Comparison of ENCODE assay signal across 8 cellular contexts in genomic region chr14:101669629-101670028, GRCh38.
"Had no signal": no experiment of that assay in that cellular context is flagged by ENCODE, and none has a peak within 500 bp of the region (broad histone marks: within the 10 kb centered on the region; RNA-seq: fewer than 3 reads in every experiment).

No MANE protein-coding gene starts in this region.

- ATAC-seq: GM12878 had no signal

- DNase-seq: GDM1, GF-D8 had no signal

- H3K4me3 ChIP-seq: GM12878 had no signal

- FAIRE-seq: G401.6, GM12891, GM12892, GM18507, GM19239 had no signal
